1 cellular context compared by ENCODE assay signal in genomic region chr3:58900372-58900771, GRCh38.
TF ChIP-seq lines count a peak whose summit lies in the region.

No MANE protein-coding gene starts in this region.

TF ChIP-seq in K562, 482 proteins besides CTCF, POLR2A, EP300 and RAD21 (continued from another document):
- TF ChIP-seq ZNF609 (CRISPR knock-in tag; IDR thresholded peaks at IDR 0.05; ENCODE audit: borderline replicate concordance) (no peak), USF1 (CRISPR knock-in tag; IDR thresholded peaks at IDR 0.05) (no peak)
